In the genomic region with DNA sequence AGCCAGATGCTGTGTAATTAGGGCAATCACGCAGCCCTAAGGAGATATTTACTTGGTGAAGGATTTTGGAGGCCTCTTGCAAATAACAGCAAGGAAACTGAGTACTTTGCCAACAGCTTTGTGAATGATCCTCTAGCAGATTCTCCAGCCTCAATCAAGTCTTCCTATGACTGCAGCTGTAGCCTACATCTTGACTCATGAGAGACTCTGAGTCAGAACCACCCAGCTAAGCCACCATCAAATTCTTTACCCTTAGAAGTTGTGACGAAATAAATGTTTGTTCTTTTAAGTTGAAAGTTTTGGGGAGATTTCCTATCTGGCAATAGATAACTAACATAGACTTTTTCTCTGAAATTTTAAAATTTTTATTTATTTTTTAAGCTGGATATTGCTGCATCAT, we compare ENCODE assay signal across 1 cellular context.
TF ChIP-seq lines count a peak whose summit lies in the region.

No MANE protein-coding gene starts in this region.

TF ChIP-seq in H1, 55 proteins besides CTCF, POLR2A, EP300 and RAD21:
- TF ChIP-seq TCF12 (IDR thresholded peaks at IDR 0.05; ENCODE audit: low read depth, low read length) (no peak), TAF1 (IDR thresholded peaks at IDR 0.05; ENCODE audit: low read depth, low read length) (no peak), YY1 (IDR thresholded peaks at IDR 0.05; ENCODE audit: low read depth, low read length) (no peak), CHD1 (IDR thresholded peaks at IDR 0.05; ENCODE audit: low read depth, low read length) (no peak), BACH1 (IDR thresholded peaks at IDR 0.05; ENCODE audit: low read length) (no peak), RXRA (IDR thresholded peaks at IDR 0.05; ENCODE audit: insufficient read depth, low read depth, low read length) (no peak), CHD2 (IDR thresholded peaks at IDR 0.05; ENCODE audit: low read length) (no peak), TAF7 (optimal IDR thresholded peaks at IDR 0.05; ENCODE audit: borderline replicate concordance, low read depth, low read length) (no peak), HDAC6 (IDR thresholded peaks at IDR 0.05; ENCODE audit: low read depth, low read length) (no peak), CEBPB (IDR thresholded peaks at IDR 0.05; ENCODE audit: low read depth, low read length) (no peak), CREB1 (IDR thresholded peaks at IDR 0.05) (no peak), TBP (IDR thresholded peaks at IDR 0.05; ENCODE audit: low read depth, low read length) (no peak), MAFK (IDR thresholded peaks at IDR 0.05; ENCODE audit: low read depth, low read length) (no peak), NRF1 (IDR thresholded peaks at IDR 0.05; ENCODE audit: low read depth, low read length) (no peak), JUND (IDR thresholded peaks at IDR 0.05; ENCODE audit: low read length) (no peak), CBX8 (IDR thresholded peaks at IDR 0.05; ENCODE audit: borderline replicate concordance, low read depth, low read length) (no peak)
- TF ChIP-seq, protein P1, sequence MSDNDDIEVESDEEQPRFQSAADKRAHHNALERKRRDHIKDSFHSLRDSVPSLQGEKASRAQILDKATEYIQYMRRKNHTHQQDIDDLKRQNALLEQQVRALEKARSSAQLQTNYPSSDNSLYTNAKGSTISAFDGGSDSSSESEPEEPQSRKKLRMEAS (IDR thresholded peaks at IDR 0.05), result no peak
